ENCODE assay signal across 8 cellular contexts in genomic region chr16:11312718-11313492, GRCh38.
DNase-seq lines count a peak whose midpoint lies in the region; TF ChIP-seq lines count a peak whose summit lies in the region.

No MANE protein-coding gene starts in this region.

- H3K79me2 ChIP-seq in ACC112 (ENCODE audit: control insufficient read depth, insufficient read depth, low read length, unreplicated experiment) = no peaks in the 10 kb centered on the region

- TF ChIP-seq CTCF in GM10248 (IDR thresholded peaks at IDR 0.05; ENCODE audit: control extremely low read depth, extremely low read depth, low read depth, missing control alignments) = no peak

- POLR2A ChIA-PET in GM10248 (lab: Yijun Ruan, JAX) = interaction anchor here (7.1 kb wide), 1 partner anchor 58 kb away, joined by 52 read pairs; the partner anchor contains the start of gene SOCS1

- H3K4me1 ChIP-seq in ACC112 (ENCODE audit: control insufficient read depth, insufficient read depth, low read length, unreplicated experiment) = peaks cover 29% of the 10 kb centered on the region

- H2AFZ ChIP-seq in ACC112 (ENCODE audit: low read length, unreplicated experiment) = peak overlapping the region; percentile 37

- H3K36me3 ChIP-seq in ACC112 (ENCODE audit: insufficient read depth, low read length) = no peaks in the 10 kb centered on the region

- H3K27me3 ChIP-seq in ACC112 (ENCODE audit: insufficient read depth, low read length) = no peaks in the 10 kb centered on the region

- H3K4me3 ChIP-seq in ACC112 (ENCODE audit: low read depth, low read length) = peak overlapping the region; percentile 63

- CTCF ChIA-PET in GM10248 (lab: Yijun Ruan, JAX) = interaction anchor here (1.0 to 6.0 kb wide), 5 partner anchors 15 to 359 kb away, joined by 3 to 48 read pairs (median 8); partner anchors contain the start of gene SOCS1

- peak overlapping the region; percentile 75 for H3K27ac ChIP-seq in ACC112 (ENCODE audit: low read depth, low read length)

- DNase-seq in GM03348 (ENCODE audit: low spot score) = peak; percentile 35
- DNase-seq in UCSD-AML1 (lab: John Stamatoyannopoulos, UW; ENCODE audit: unreplicated experiment) = peak; percentile 33
- peak; percentile 58 for DNase-seq in iPS-NIHi11 (ENCODE audit: low spot score)
- DNase-seq in GM10248 (ENCODE audit: extremely low spot score) = no peak
- DNase-seq in anterior cingulate cortex (lab: John Stamatoyannopoulos, UW) = no peak
- DNase-seq in GM19240 (ENCODE audit: insufficient read length, low spot score) = no peak
- no peak for DNase-seq in NCI-H1092 treated with DMSO at 0.1 percent for 48 hours (lab: John Stamatoyannopoulos, UW)

Comparison
In these comparisons a context has a peak if more than half of its experiments do, and no peak if none do; other contexts are left out.
1. DNase-seq: peak in GM03348 (single experiment), UCSD-AML1 (single experiment) and iPS-NIHi11 (single experiment); none in GM10248 (single experiment), anterior cingulate cortex (0 of 58), GM19240 (single experiment) and NCI-H1092 treated with DMSO at 0.1 percent for 48 hours (single experiment).